ENCODE assay signal across 9 cellular contexts in the genomic region with DNA sequence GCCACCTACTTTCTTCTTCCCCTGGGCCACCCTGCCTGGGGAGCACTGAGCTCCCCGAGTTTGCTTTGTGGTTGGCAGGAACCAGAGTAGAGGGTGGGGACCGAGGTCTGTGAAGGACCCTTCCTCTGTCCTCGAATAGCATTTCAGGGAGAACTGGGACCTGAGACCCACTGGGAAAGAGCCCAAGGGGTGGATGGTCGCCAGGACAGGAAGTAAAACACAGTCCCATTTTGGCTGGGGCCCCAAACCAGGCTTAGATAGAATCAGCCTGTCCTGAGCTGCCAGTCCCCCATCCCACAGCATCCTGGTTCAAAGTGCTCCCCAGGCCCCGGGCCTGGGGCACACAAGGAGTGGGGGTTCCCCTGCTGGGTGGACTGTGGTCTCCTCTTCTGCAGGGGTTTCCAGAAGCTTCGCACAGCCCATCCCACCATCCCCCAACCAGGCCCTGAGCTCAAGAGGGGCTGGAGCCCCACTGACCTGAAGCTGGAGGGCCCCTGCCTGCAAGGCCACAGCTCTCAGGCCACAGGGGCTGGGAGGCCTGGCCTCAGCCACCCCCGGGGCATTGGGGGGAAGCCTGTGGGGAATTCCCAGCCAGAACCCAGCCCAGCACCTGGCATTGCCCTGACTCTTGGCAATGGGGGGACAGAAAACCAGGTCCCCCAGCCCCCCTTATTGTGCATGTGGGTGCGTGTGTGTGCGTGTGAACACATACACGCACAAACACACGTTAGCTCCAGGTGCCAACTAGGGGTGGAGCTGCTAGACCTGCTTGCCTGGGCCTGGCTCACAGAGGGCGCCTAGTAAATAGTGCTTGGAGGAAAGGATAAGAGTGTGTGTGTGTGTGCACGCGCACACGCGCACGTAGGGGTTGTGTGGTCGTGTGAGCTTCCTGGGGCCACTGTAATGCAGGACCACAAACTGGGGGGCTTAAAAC. TPM values are rescaled to one million over a fixed set of nuclear protein-coding genes. Genes with fewer than 3 reads are reported as not detected.
DNase-seq lines count a peak whose midpoint lies in the region; ATAC-seq, FAIRE-seq and TF ChIP-seq lines count a peak whose summit lies in the region.
"Had no signal": no experiment of that assay in that cellular context is flagged by ENCODE, and none has a peak within 500 bp of the region (broad histone marks: within the 10 kb centered on the region; RNA-seq: fewer than 3 reads in every experiment).

No MANE protein-coding gene starts in this region.

- no peak for ATAC-seq in PC-3
- ATAC-seq in naive B cell (ENCODE audit: low read depth in 2 of 2), result peak; percentile 39 to 46
- ATAC-seq in GM21529 (IDR thresholded peaks at IDR 0.05; ENCODE audit: unreplicated experiment), result no peak

- peak overlapping the region; percentile 98 to 99 (median 99) for H3K27ac Mint-ChIP-seq in naive B cell

- no peaks in the 10 kb centered on the region for H3K27me3 Mint-ChIP-seq in naive B cell

- peak; percentile 13 for FAIRE-seq in bronchial epithelial cell (lab: Jason Lieb, UNC)
- FAIRE-seq: TTC549 had no signal

- DNase-seq in PC-3 (no peak), bronchial epithelial cell (ENCODE audit: low read depth) (peak; percentile 40), naive B cell (peak; percentile 83), HEK293T (ENCODE audit: extremely low spot score) (no peak), D341Med (ENCODE audit: low spot score) (no peak), HuH-7.5 (ENCODE audit: low spot score) (no peak)

- H3K9ac ChIP-seq in PC-3 (ENCODE audit: low read length), result peak overlapping the region; percentile 52

- H3K4me3 Mint-ChIP-seq in naive B cell, result peak overlapping the region; percentile 73 to 93 (median 84)

- peak; percentile 35 for TF ChIP-seq POLR2A in GM19099 (IDR thresholded peaks at IDR 0.05; ENCODE audit: extremely low read depth, insufficient read length, low read depth)

- H4K20me1 ChIP-seq in PC-3 (ENCODE audit: low read length), result peaks cover 34% of the 10 kb centered on the region

- no peaks in the 10 kb centered on the region for H3K27me3 ChIP-seq in PC-3 (ENCODE audit: low read length)
- H3K27me3 ChIP-seq in bronchial epithelial cell (ENCODE audit: control insufficient read depth, insufficient read depth, low read length), result no peaks in the 10 kb centered on the region

- H2AFZ ChIP-seq in PC-3 (ENCODE audit: low read length), result peak overlapping the region; percentile 77

- H3K36me3 ChIP-seq in PC-3 (ENCODE audit: low read depth, low read length) (no peaks in the 10 kb centered on the region), bronchial epithelial cell (ENCODE audit: control insufficient read depth, insufficient read depth, low read length) (peaks cover 32% of the 10 kb centered on the region)

- no peaks in the 10 kb centered on the region for H3K36me3 Mint-ChIP-seq in naive B cell

- intact Hi-C loops in PC-3 (cut with micrococcal nuclease), result no loop called here

- peaks cover 41% of the 10 kb centered on the region for H3K4me1 ChIP-seq in PC-3 (ENCODE audit: insufficient read depth, low read length)

- no peaks in the 10 kb centered on the region for H3K9me3 Mint-ChIP-seq in naive B cell

- no peaks in the 10 kb centered on the region for H3K9me2 ChIP-seq in PC-3 (replicated peaks; ENCODE audit: low read length)

- H3K4me1 Mint-ChIP-seq in naive B cell, result peaks cover 42 to 63% (median 55%) of the 10 kb centered on the region in 3 donors

- H3K4me2 ChIP-seq in PC-3 (ENCODE audit: low read length), result peak overlapping the region; percentile 75

- TSS peak; percentile 67 for BruUV-seq in PC-3 (replicated peaks; lab: Mats Ljungman, UMichigan)

- CTCF ChIA-PET in PC-3 (lab: Charles Lee) (no interaction called here), HEK293T (lab: Yijun Ruan, JAX) (interaction anchor here (1.0 kb wide), 1 partner anchor 18 kb away, joined by 3 read pairs; no protein-coding TSS in a partner anchor)

- POLR2A ChIA-PET in PC-3 (lab: Charles Lee; ENCODE audit: unreplicated experiment), result interaction anchor here (0.6 to 0.8 kb wide), 2 partner anchors 100 to 197 kb away, joined by 3 to 6 read pairs; no protein-coding TSS in a partner anchor
- POLR2A ChIA-PET in HEK293T (lab: Yijun Ruan, JAX), result interaction anchor here (0.9 to 3.8 kb wide), 9 partner anchors 9 to 100 kb away, joined by 3 to 33 read pairs (median 5); a partner anchor contains a TSS

- no peak for TF ChIP-seq CTCF in PC-3 (conservative IDR thresholded peaks at IDR 0.05; ENCODE audit: low read depth, low read length)
- no peak for TF ChIP-seq CTCF in bronchial epithelial cell (IDR thresholded peaks at IDR 0.05; ENCODE audit: insufficient read depth, low read length, severe bottlenecking)

- H3K9me3 ChIP-seq in PC-3 (ENCODE audit: low read length), result no peaks in the 10 kb centered on the region

- no peaks in the 10 kb centered on the region for H3F3A ChIP-seq in PC-3 (ENCODE audit: low read length, unreplicated experiment)

- H3K27ac ChIP-seq in PC-3 (ENCODE audit: low read length), result no peak overlapping the region

- peaks cover 38% of the 10 kb centered on the region for H3K79me2 ChIP-seq in PC-3 (ENCODE audit: low read length)

- H3K4me3 ChIP-seq in PC-3 (ENCODE audit: low read length) (peak overlapping the region; percentile 51; the same call in 1 of the 2 replicates), bronchial epithelial cell (ENCODE audit: low read depth, low read length) (no peak overlapping the region)

TF ChIP-seq in HEK293T, 16 proteins besides CTCF, POLR2A, EP300 and RAD21:
- no peak for TF ChIP-seq FOXK2 (IDR thresholded peaks at IDR 0.05)
- no peak for TF ChIP-seq NFRKB (IDR thresholded peaks at IDR 0.05)
- no peak for TF ChIP-seq ELF4 (IDR thresholded peaks at IDR 0.05)
- TF ChIP-seq CTBP1 (IDR thresholded peaks at IDR 0.05; ENCODE audit: borderline replicate concordance), result no peak
- no peak for TF ChIP-seq TARDBP (IDR thresholded peaks at IDR 0.05)
- TF ChIP-seq, protein P1, sequence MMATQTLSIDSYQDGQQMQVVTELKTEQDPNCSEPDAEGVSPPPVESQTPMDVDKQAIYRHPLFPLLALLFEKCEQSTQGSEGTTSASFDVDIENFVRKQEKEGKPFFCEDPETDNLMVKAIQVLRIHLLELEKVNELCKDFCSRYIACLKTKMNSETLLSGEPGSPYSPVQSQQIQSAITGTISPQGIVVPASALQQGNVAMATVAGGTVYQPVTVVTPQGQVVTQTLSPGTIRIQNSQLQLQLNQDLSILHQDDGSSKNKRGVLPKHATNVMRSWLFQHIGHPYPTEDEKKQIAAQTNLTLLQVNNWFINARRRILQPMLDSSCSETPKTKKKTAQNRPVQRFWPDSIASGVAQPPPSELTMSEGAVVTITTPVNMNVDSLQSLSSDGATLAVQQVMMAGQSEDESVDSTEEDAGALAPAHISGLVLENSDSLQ (IDR thresholded peaks at IDR 0.05), result no peak
- no peak for TF ChIP-seq ARNT (IDR thresholded peaks at IDR 0.05)
- no peak for TF ChIP-seq HDGF (IDR thresholded peaks at IDR 0.05; ENCODE audit: borderline replicate concordance)
- no peak for TF ChIP-seq ZNF384 (IDR thresholded peaks at IDR 0.05)

RNA-seq across cellular contexts. Expression of a gene that starts 1.0 kb away (rescaled TPM):
- total RNA-seq in PC-3 (2014; rRNA removed) (95.4 and 96.8 TPM in 2 replicates), bronchial epithelial cell (251 and 1,002 TPM in 2 replicates)
- polyA plus RNA-seq in naive B cell (ENCODE audit: low read depth in 6 of 6), result 100 to 1,000 TPM in 1 of 6 donors, 10 to 100 TPM in 5; 51.1 to 102 (median 57.1) TPM

RNA-seq across cellular contexts. Expression of a gene that starts 36.5 kb away (rescaled TPM):
- 72.0 and 94.0 TPM in 2 replicates for total RNA-seq in PC-3 (2014; rRNA removed)
- total RNA-seq in bronchial epithelial cell, result 23.2 and 30.6 TPM in 2 replicates
- polyA plus RNA-seq in naive B cell (ENCODE audit: low read depth in 6 of 6), result 1 to 10 TPM; 1.7 to 9.2 (median 4.8) TPM

RNA-seq across cellular contexts. Expression of a gene that starts 44.1 kb away (rescaled TPM):
- 15.1 and 24.8 TPM in 2 replicates for total RNA-seq in PC-3 (2014; rRNA removed)
- 15.8 and 19.5 TPM in 2 replicates for total RNA-seq in bronchial epithelial cell
- polyA plus RNA-seq in naive B cell (ENCODE audit: low read depth in 6 of 6), result 100 to 1,000 TPM in 1 of 6 donors, 10 to 100 TPM in 5; 52.2 to 106 (median 75.1) TPM

RNA-seq across cellular contexts. Expression of a gene that starts 44.7 kb away (rescaled TPM):
- 1.0 and 3.6 TPM in 2 replicates for total RNA-seq in PC-3 (2014; rRNA removed)
- total RNA-seq in bronchial epithelial cell, result 3.7 and 5.9 TPM in 2 replicates
- polyA plus RNA-seq in naive B cell (ENCODE audit: low read depth in 6 of 6), result 1 to 10 TPM in 1 of 6 donors, under 1 TPM in 5; 0.48 to 1.2 (median 0.85) TPM

Comparison
In these comparisons a context has a peak if more than half of its experiments do, and no peak if none do; other contexts are left out.
1. ATAC-seq: peak in naive B cell (2 of 2); none in PC-3 (single experiment) and GM21529 (single experiment).
2. DNase-seq: peak in bronchial epithelial cell (single experiment) and naive B cell (single experiment); none in PC-3 (single experiment), HEK293T (single experiment), D341Med (single experiment) and HuH-7.5 (single experiment).